ENCODE assay signal across 8 cellular contexts in the genomic region with DNA sequence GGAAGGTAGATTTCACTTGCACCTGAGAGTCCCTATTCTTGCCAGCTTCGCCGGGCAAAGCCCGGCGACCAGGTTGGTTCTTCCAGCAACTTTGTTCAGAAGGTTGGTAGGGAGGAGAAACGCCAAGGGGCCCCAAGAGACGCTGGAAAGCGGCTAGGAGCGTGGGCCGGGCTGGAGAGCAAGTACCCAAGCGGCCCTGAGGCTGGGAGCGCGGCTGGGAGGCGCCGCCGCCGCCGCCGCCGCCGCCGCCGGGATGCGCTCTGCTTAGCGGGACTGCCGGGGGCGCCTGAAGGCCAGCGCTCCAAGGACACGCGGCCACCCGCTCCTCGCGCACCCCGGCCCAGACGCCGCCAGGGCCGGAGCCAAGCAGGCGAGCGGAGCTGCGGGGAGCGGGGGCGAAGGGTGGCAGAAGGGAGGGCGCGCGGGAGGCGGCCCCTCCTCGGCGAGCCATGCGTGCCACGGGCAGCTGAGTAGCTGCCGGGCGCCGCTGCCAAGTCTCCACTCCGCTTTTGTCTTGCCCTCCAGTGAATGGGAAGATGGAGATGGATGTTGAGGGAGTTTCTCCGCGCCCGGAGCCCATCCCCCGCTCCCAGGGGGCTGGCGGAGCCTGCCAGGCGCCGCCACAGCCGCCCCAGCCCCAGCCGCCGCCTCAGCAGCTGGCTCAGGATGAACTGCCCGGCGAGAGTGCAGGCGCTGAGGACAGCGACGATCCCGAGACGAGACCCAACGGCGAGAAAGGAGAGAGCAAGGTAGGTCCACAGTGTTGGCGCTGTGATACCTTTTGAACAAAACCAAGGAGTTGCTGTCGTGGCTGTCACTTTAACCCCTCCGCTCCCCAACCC.
A peak's percentile ranks its signal among the peaks of the same experiment; 100 is the strongest.
DNase-seq lines count a peak whose midpoint lies in the region; ATAC-seq and TF ChIP-seq lines count a peak whose summit lies in the region.

No MANE protein-coding gene starts in this region.

- H3K14ac ChIP-seq in H9 (ENCODE audit: insufficient read depth, low read length): peak overlapping the region; percentile 61

- no peak overlapping the region for H2BK120ac ChIP-seq in H9 (ENCODE audit: low read depth, low read length, poor library complexity, severe bottlenecking)

- H3K23ac ChIP-seq in H9 (ENCODE audit: insufficient read length, low read depth, low read length): no peak overlapping the region

- peak overlapping the region; percentile 87 to 95 for H3K4me3 Mint-ChIP-seq in H9
- H3K4me3 Mint-ChIP-seq in CD4-positive, alpha-beta memory T cell: no peak overlapping the region

- H3K56ac ChIP-seq in H9 (ENCODE audit: insufficient read length, low read depth, low read length): no peak overlapping the region

- CTCF ChIA-PET in PC-9 (lab: Charles Lee): interaction anchor here (0.6 kb wide), 1 partner anchor 206 kb away, joined by 4 read pairs; no protein-coding TSS in a partner anchor
- CTCF ChIA-PET in CD4-positive, alpha-beta memory T cell (lab: Charles Lee; ENCODE audit: partially characterized antibody): no interaction called here

- 0 out of 2 replicates have a peak, but pooled peaks cover 2% of the 10 kb centered on the region for H3K4me1 ChIP-seq in H9 (ENCODE audit: insufficient read depth, low read length)
- H3K4me1 ChIP-seq in PC-9 (replicated peaks; ENCODE audit: insufficient read depth): no peaks in the 10 kb centered on the region
- H3K4me1 ChIP-seq in CD4-positive, alpha-beta memory T cell (ENCODE audit: insufficient read depth, low read length): no peaks in the 10 kb centered on the region

- intact Hi-C loops in PC-9 (cut with micrococcal nuclease; ENCODE audit: unreplicated experiment): no loop called here
- intact Hi-C loops in CD4-positive, alpha-beta memory T cell (cut with micrococcal nuclease): no loop called here

- no peak overlapping the region for H4K5ac ChIP-seq in H9 (ENCODE audit: insufficient read length, low read depth, low read length)

- H3K79me1 ChIP-seq in H9 (ENCODE audit: insufficient read depth, low read depth, low read length, poor library complexity, severe bottlenecking): no peaks in the 10 kb centered on the region

- no peaks in the 10 kb centered on the region for H3K79me2 ChIP-seq in H9 (ENCODE audit: insufficient read depth, low read length)
- H3K79me2 ChIP-seq in PC-9 (ENCODE audit: low read depth): no peaks in the 10 kb centered on the region

- no peak overlapping the region for H2AFZ ChIP-seq in H9 (ENCODE audit: low read length)
- H2AFZ ChIP-seq in PC-9: no peak overlapping the region

- H4K91ac ChIP-seq in H9 (ENCODE audit: insufficient read length, low read depth, low read length): no peak overlapping the region

- H3K27ac Mint-ChIP-seq in H9: no peak overlapping the region
- H3K27ac Mint-ChIP-seq in CD4-positive, alpha-beta memory T cell: no peak overlapping the region

- no peaks in the 10 kb centered on the region for H3K9me2 ChIP-seq in PC-9 (ENCODE audit: insufficient read depth)

- H3K4me3 ChIP-seq in skeletal muscle cell (ENCODE audit: low read depth, low read length) (peak overlapping the region; percentile 48), PC-9 (no peak overlapping the region)
- H3K4me3 ChIP-seq in CD4-positive, alpha-beta memory T cell (ENCODE audit: low read length in 2 of 2): no peak overlapping the region

- H3T11ph ChIP-seq in H9 (ENCODE audit: low read length): no peak overlapping the region

- H2BK5ac ChIP-seq in H9 (ENCODE audit: insufficient read length, low read length): no peak overlapping the region

- no TSS peak for BruUV-seq in PC-9 (replicated peaks; lab: Mats Ljungman, UMichigan)

- POLR2A ChIA-PET in PC-9 (lab: Charles Lee; ENCODE audit: unreplicated experiment): no interaction called here
- POLR2A ChIA-PET in CD4-positive, alpha-beta memory T cell (lab: Charles Lee; ENCODE audit: partially characterized antibody): no interaction called here

- H3K18ac ChIP-seq in H9 (ENCODE audit: insufficient read length, low read depth, low read length): no peak overlapping the region

- H3K27me3 Mint-ChIP-seq in H9 (ENCODE audit: low read depth): peaks cover 53% of the 10 kb centered on the region
- peaks cover 33 to 39% of the 10 kb centered on the region in 2 donors for H3K27me3 Mint-ChIP-seq in CD4-positive, alpha-beta memory T cell

- no peaks in the 10 kb centered on the region for H4K20me1 ChIP-seq in H9 (ENCODE audit: control insufficient read depth, insufficient read depth, insufficient read length)
- H4K20me1 ChIP-seq in PC-9 (ENCODE audit: insufficient read depth): no peaks in the 10 kb centered on the region

- H3K36me3 Mint-ChIP-seq in H9 (ENCODE audit: insufficient read depth in 1 of 3, low read depth in 3 of 3): no peaks in the 10 kb centered on the region
- no peaks in the 10 kb centered on the region for H3K36me3 Mint-ChIP-seq in CD4-positive, alpha-beta memory T cell

- H3K36me3 ChIP-seq in PC-9 (ENCODE audit: low read depth): no peaks in the 10 kb centered on the region
- H3K36me3 ChIP-seq in CD4-positive, alpha-beta memory T cell (ENCODE audit: insufficient read depth, low read length): no peaks in the 10 kb centered on the region

- no peaks in the 10 kb centered on the region for H3K9me3 Mint-ChIP-seq in H9
- peaks cover 0 to 6% (median under 1%) of the 10 kb centered on the region in 8 donors for H3K9me3 Mint-ChIP-seq in CD4-positive, alpha-beta memory T cell

- H3K9ac ChIP-seq in H9 (ENCODE audit: extremely low read depth, insufficient read length, low read length): no peak overlapping the region

- no peak overlapping the region for H3K4ac ChIP-seq in H9 (ENCODE audit: low read depth, low read length)

- peaks cover 11% of the 10 kb centered on the region for H3K23me2 ChIP-seq in H9 (ENCODE audit: insufficient read length, low read depth, low read length, poor library complexity, severe bottlenecking)

- TF ChIP-seq CTCF in H9 (conservative IDR thresholded peaks at IDR 0.05): no peak
- TF ChIP-seq CTCF in PC-9 (conservative IDR thresholded peaks at IDR 0.05): no peak

- H3K27me3 ChIP-seq in H9 (ENCODE audit: insufficient read depth, low read length) (peaks cover 12% of the 10 kb centered on the region; the same call in 1 of the 2 replicates), PC-9 (ENCODE audit: insufficient read depth, low read depth) (no peaks in the 10 kb centered on the region)
- peaks cover 12% of the 10 kb centered on the region for H3K27me3 ChIP-seq in CD4-positive, alpha-beta memory T cell (ENCODE audit: insufficient read depth, low read length)

- H3F3A ChIP-seq in PC-9 (ENCODE audit: insufficient read depth, low read depth): no peaks in the 10 kb centered on the region

- H3K4me1 Mint-ChIP-seq in H9: peaks cover 25 to 33% of the 10 kb centered on the region in 2 experiments
- peaks cover 2 to 7% (median 3%) of the 10 kb centered on the region in 4 donors for H3K4me1 Mint-ChIP-seq in CD4-positive, alpha-beta memory T cell

- H3K4me2 ChIP-seq in H9 (ENCODE audit: insufficient read depth, insufficient read length, low read length) (peak overlapping the region; percentile 85), PC-9 (no peak overlapping the region)

- H2BK15ac ChIP-seq in H9 (ENCODE audit: low read depth, low read length): no peak overlapping the region

- no CpG with 5 or more reads among the region's 75 CpGs for whole genome bisulfite sequencing in H9 (ENCODE audit: extremely low coverage, insufficient read length, low lambda C conversion rate)

- H3K9me3 ChIP-seq in H9 (ENCODE audit: control insufficient read depth, low read depth, low read length) (no peaks in the 10 kb centered on the region), PC-9 (ENCODE audit: insufficient read depth, low read depth) (no peaks in the 10 kb centered on the region)
- no peaks in the 10 kb centered on the region for H3K9me3 ChIP-seq in CD4-positive, alpha-beta memory T cell (ENCODE audit: control insufficient read depth in 1 of 2, low read length in 2 of 2)

- H2AK5ac ChIP-seq in H9 (ENCODE audit: insufficient read length, low read length): no peak overlapping the region

- H2BK20ac ChIP-seq in H9 (ENCODE audit: low read depth, low read length, poor library complexity, severe bottlenecking): no peak overlapping the region

- ATAC-seq in GM21367 (IDR thresholded peaks at IDR 0.05; ENCODE audit: unreplicated experiment): no peak

- H4K8ac ChIP-seq in H9 (replicated peaks; ENCODE audit: insufficient read length, low read depth, low read length): no peak overlapping the region

- H2BK12ac ChIP-seq in H9 (ENCODE audit: insufficient read length, low read depth, low read length): no peak overlapping the region

- no peak overlapping the region for H3K27ac ChIP-seq in H9 (ENCODE audit: insufficient read length, low read depth, low read length)
- no peak overlapping the region for H3K27ac ChIP-seq in PC-9
- H3K27ac ChIP-seq in CD4-positive, alpha-beta memory T cell (ENCODE audit: low read depth, low read length): no peak overlapping the region

- DNase-seq in H9: peak; percentile 66
- peak; percentile 47 for DNase-seq in T1000 (lab: John Stamatoyannopoulos, UW)
- DNase-seq in hepatic stellate cell (ENCODE audit: low spot score): peak; percentile 17
- no peak for DNase-seq in skeletal muscle cell (ENCODE audit: low read depth)
- DNase-seq in PC-9: no peak
- no peak for DNase-seq in CD4-positive, alpha-beta memory T cell
- no peak for DNase-seq in middle frontal gyrus (ENCODE audit: extremely low spot score, low spot score)

Comparison
In these comparisons a context has a peak if more than half of its experiments do, and no peak if none do; other contexts are left out.
1. DNase-seq: peak in H9 (single experiment), T1000 (single experiment) and hepatic stellate cell (single experiment); none in skeletal muscle cell (single experiment), PC-9 (0 of 2), CD4-positive, alpha-beta memory T cell (0 of 5) and middle frontal gyrus (single experiment).
2. H3K4me3 Mint-ChIP-seq: peak in H9 (2 of 2); none in CD4-positive, alpha-beta memory T cell (0 of 8).